20 cellular contexts compared by ENCODE assay signal in genomic region chr18:27717816-27718215, GRCh38.
"Had no signal": no experiment of that assay in that cellular context is flagged by ENCODE, and none has a peak within 500 bp of the region (broad histone marks: within the 10 kb centered on the region; RNA-seq: fewer than 3 reads in every experiment).

No MANE protein-coding gene starts in this region.

- FAIRE-seq: keratinocyte had no signal

- H2AFZ ChIP-seq: neural progenitor cell had no signal

- H3K4me3 Mint-ChIP-seq: activated CD4-positive, alpha-beta memory T cell treated with anti-CD3 and anti-CD28 coated beads for 36 hours; activated CD8-positive, alpha-beta memory T cell treated with anti-CD3 and anti-CD28 coated beads, Interleukin-2, amount 10 ng/mL, durations not matched to agents 7 days and 5 days; activated naive CD4-positive, alpha-beta T cell treated with anti-CD3 and anti-CD28 coated beads for 36 hours; activated naive CD8-positive, alpha-beta T cell treated with anti-CD3 and anti-CD28 coated beads, Interleukin-2, amount 50 U/mL, for 24 hours; effector memory CD8-positive, alpha-beta T cell; naive B cell; stimulated activated naive CD8-positive, alpha-beta T cell treated with anti-CD3 and anti-CD28 coated beads, Interleukin-15, Interleukin-2, amounts not matched to agents 100 ng/mL and 50 ng/mL, for 24 hours; type B pancreatic cell had no signal

- H3K36me3 Mint-ChIP-seq: activated CD4-positive, alpha-beta memory T cell treated with anti-CD3 and anti-CD28 coated beads for 36 hours; activated CD8-positive, alpha-beta memory T cell treated with anti-CD3 and anti-CD28 coated beads, Interleukin-2, amount 10 ng/mL, durations not matched to agents 7 days and 5 days; naive B cell; type B pancreatic cell had no signal

- H3K36me3 ChIP-seq: left lung, neural progenitor cell, ovary had no signal

- DNase-seq: activated CD4-positive, alpha-beta memory T cell treated with anti-CD3 and anti-CD28 coated beads for 36 hours; activated CD4-positive, alpha-beta T cell treated with anti-CD3 and anti-CD28 coated beads for 1 hour; activated CD8-positive, alpha-beta memory T cell treated with anti-CD3 and anti-CD28 coated beads, Interleukin-2, amount 10 ng/mL, durations not matched to agents 7 days and 5 days; activated naive CD4-positive, alpha-beta T cell treated with anti-CD3 and anti-CD28 coated beads for 36 hours; activated naive CD8-positive, alpha-beta T cell treated with anti-CD3 and anti-CD28 coated beads, Interleukin-2, amount 50 U/mL, for 24 hours; activated T-cell treated with anti-CD3 and anti-CD28 coated beads, Interleukin-2, amount 50 U/mL, for 1 hour; aorta; dermis blood vessel endothelial cell; effector memory CD8-positive, alpha-beta T cell; foreskin keratinocyte; left lung; mammary epithelial cell; naive B cell; ovary had no signal

- ATAC-seq: activated CD8-positive, alpha-beta memory T cell treated with anti-CD3 and anti-CD28 coated beads, Interleukin-2, amount 10 ng/mL, durations not matched to agents 7 days and 5 days; activated naive CD8-positive, alpha-beta T cell treated with anti-CD3 and anti-CD28 coated beads, Interleukin-2, amount 50 U/mL, for 24 hours; effector memory CD8-positive, alpha-beta T cell; foreskin keratinocyte; left lung; sciatic nerve had no signal

- H3K4me2 ChIP-seq: neural progenitor cell had no signal

- H3K9me3 ChIP-seq: left lung, ovary had no signal

- H3K27ac Mint-ChIP-seq: activated CD4-positive, alpha-beta memory T cell treated with anti-CD3 and anti-CD28 coated beads for 36 hours; activated CD8-positive, alpha-beta memory T cell treated with anti-CD3 and anti-CD28 coated beads, Interleukin-2, amount 10 ng/mL, durations not matched to agents 7 days and 5 days; activated naive CD4-positive, alpha-beta T cell treated with anti-CD3 and anti-CD28 coated beads for 36 hours; activated naive CD8-positive, alpha-beta T cell treated with anti-CD3 and anti-CD28 coated beads, Interleukin-2, amount 50 U/mL, for 24 hours; activated T-helper 2 cell treated with anti-CD3 and anti-CD28 coated beads, Interferon-gamma antibody, Interleukin-2, Interleukin-4, amounts not matched to agents 10 μg/mL and 5 μg/mL and 100 μg/mL, durations not matched to agents 14 hours and 24 hours and 36 hours; effector memory CD8-positive, alpha-beta T cell; naive B cell; neural progenitor cell; stimulated activated naive CD8-positive, alpha-beta T cell treated with anti-CD3 and anti-CD28 coated beads, Interleukin-15, Interleukin-2, amounts not matched to agents 100 ng/mL and 50 ng/mL, for 24 hours; type B pancreatic cell had no signal

- H3K4me1 ChIP-seq: foreskin keratinocyte, left lung had no signal

- H3K9ac ChIP-seq: neural progenitor cell had no signal

- H3K4me3 ChIP-seq: left lung, neural progenitor cell, ovary had no signal

- H3K4me1 Mint-ChIP-seq: activated CD8-positive, alpha-beta memory T cell treated with anti-CD3 and anti-CD28 coated beads, Interleukin-2, amount 10 ng/mL, durations not matched to agents 7 days and 5 days; activated naive CD8-positive, alpha-beta T cell treated with anti-CD3 and anti-CD28 coated beads, Interleukin-2, amount 50 U/mL, for 24 hours; naive B cell had no signal

- H3K27me3 ChIP-seq: foreskin keratinocyte, left lung, neural progenitor cell, ovary had no signal

- H3K27ac ChIP-seq: foreskin keratinocyte, left lung, ovary had no signal
